1 cellular context compared by ENCODE assay signal in the genomic region with DNA sequence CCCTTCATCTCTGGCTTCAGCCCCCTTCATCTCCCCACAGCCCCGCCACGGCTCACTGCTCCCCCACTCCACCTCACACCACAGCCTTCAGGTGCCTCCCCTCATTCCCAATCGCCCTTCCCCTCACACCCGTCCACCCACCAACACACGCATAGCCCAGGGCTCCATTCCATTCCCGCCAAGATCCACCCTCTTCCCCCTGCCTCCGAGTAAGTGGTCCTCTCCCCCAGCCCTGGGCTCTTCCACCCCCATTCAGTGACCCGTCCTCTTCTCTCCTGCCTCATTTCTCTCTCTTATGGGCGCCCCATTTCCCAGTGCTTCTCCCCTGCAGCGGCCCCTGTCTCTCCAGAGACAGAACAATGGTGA.
TF ChIP-seq lines count a peak whose summit lies in the region.

No MANE protein-coding gene starts in this region.

TF ChIP-seq in H1, 55 proteins besides CTCF, POLR2A, EP300 and RAD21:
- TF ChIP-seq CTBP2 (IDR thresholded peaks at IDR 0.05; ENCODE audit: borderline replicate concordance, insufficient read depth, insufficient read length, low read length), result no peak
- no peak for TF ChIP-seq CHD2 (IDR thresholded peaks at IDR 0.05; ENCODE audit: low read length)
- TF ChIP-seq SIN3A (conservative IDR thresholded peaks at IDR 0.05 in 1 of 2, IDR thresholded peaks at IDR 0.05 in 1 of 2; ENCODE audit: low read depth in 1 of 2, low read length in 2 of 2), result no peak
- no peak for TF ChIP-seq BRCA1 (IDR thresholded peaks at IDR 0.05; ENCODE audit: low read depth, low read length)
- TF ChIP-seq MAFK (IDR thresholded peaks at IDR 0.05; ENCODE audit: low read depth, low read length), result no peak
- TF ChIP-seq, protein P1, sequence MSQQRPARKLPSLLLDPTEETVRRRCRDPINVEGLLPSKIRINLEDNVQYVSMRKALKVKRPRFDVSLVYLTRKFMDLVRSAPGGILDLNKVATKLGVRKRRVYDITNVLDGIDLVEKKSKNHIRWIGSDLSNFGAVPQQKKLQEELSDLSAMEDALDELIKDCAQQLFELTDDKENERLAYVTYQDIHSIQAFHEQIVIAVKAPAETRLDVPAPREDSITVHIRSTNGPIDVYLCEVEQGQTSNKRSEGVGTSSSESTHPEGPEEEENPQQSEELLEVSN (IDR thresholded peaks at IDR 0.05), result peak; percentile 72
- peak; percentile 18 for TF ChIP-seq KDM4A (IDR thresholded peaks at IDR 0.05; ENCODE audit: low read depth, low read length, severe bottlenecking)
- TF ChIP-seq PHF8 (conservative IDR thresholded peaks at IDR 0.05; ENCODE audit: low read depth, low read length), result 0 out of 2 replicates have a peak, but pooled peaks have one; percentile 12
- TF ChIP-seq SP1 (IDR thresholded peaks at IDR 0.05; ENCODE audit: low read depth, low read length), result no peak
- TF ChIP-seq SP4 (IDR thresholded peaks at IDR 0.05; ENCODE audit: low read length), result no peak
- no peak for TF ChIP-seq YY1 (IDR thresholded peaks at IDR 0.05; ENCODE audit: low read depth, low read length)
- no peak for TF ChIP-seq CHD1 (IDR thresholded peaks at IDR 0.05; ENCODE audit: low read depth, low read length)
- TF ChIP-seq HDAC6 (IDR thresholded peaks at IDR 0.05; ENCODE audit: low read depth, low read length), result no peak
TF ChIP-seq in H1: peak in this region for 3.
